17 cellular contexts compared by ENCODE assay signal in the genomic region with DNA sequence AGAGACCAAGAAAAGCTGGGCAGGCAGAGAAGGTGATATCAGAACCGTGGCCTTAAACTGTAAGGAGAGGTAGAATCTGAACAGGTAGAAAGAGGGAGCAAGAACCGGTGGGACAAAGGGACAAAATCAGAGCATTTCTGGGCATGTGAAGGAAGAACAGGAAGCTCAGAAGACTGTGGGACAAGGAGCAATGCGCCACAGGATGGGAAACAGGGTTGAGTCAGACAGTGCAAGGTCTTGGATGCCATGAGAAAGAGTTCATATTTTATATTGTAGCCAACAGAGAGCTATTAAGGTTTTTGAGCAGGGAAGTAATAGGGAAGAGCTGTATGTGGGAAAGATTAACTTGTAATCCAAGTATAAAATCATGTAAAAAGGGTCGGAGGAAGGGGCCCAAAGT.
DNase-seq lines count a peak whose midpoint lies in the region; ATAC-seq and TF ChIP-seq lines count a peak whose summit lies in the region.
"Had no signal": no experiment of that assay in that cellular context is flagged by ENCODE, and none has a peak within 500 bp of the region (broad histone marks: within the 10 kb centered on the region; RNA-seq: fewer than 3 reads in every experiment).

No MANE protein-coding gene starts in this region.

- no peak overlapping the region for H3K4me3 Mint-ChIP-seq in WTC11
- H3K4me3 Mint-ChIP-seq: activated CD4-positive, alpha-beta T cell treated with anti-CD3 and anti-CD28 coated beads, Interleukin-2, amount 10 ng/mL, durations not matched to agents 24 days and 14 days; CD4-positive, alpha-beta memory T cell; T-helper 17 cell; type B pancreatic cell had no signal

- H3K4me1 ChIP-seq in ascending aorta (peaks cover 0 to 17% of the 10 kb centered on the region in 2 donors), stomach (peaks cover 0 to 37% (median 10%) of the 10 kb centered on the region in 4 donors)

- no peak overlapping the region for H3K27ac Mint-ChIP-seq in WTC11
- H3K27ac Mint-ChIP-seq: activated CD4-positive, alpha-beta T cell treated with anti-CD3 and anti-CD28 coated beads, Interleukin-2, amount 10 ng/mL, durations not matched to agents 24 days and 14 days; T-helper 17 cell; type B pancreatic cell had no signal

- H3K27ac ChIP-seq in ascending aorta: peak overlapping the region; percentile 21 to 54
- peak overlapping the region in 3 of 5 donors; percentile 15 to 52 (median 18) for H3K27ac ChIP-seq in stomach
- H3K27ac ChIP-seq: foreskin keratinocyte had no signal

- no peak for TF ChIP-seq EP300 in stomach (IDR thresholded peaks at IDR 0.05)

- no peak for ATAC-seq in WTC11
- ATAC-seq: foreskin keratinocyte, T-helper 17 cell had no signal

- H3K4me1 Mint-ChIP-seq in WTC11: peaks cover 15% of the 10 kb centered on the region
- H3K4me1 Mint-ChIP-seq: activated CD4-positive, alpha-beta T cell treated with anti-CD3 and anti-CD28 coated beads, Interleukin-2, amount 10 ng/mL, durations not matched to agents 24 days and 14 days; CD4-positive, alpha-beta memory T cell; T-helper 17 cell had no signal

- peaks cover 8% of the 10 kb centered on the region for H3K9me3 Mint-ChIP-seq in WTC11
- H3K9me3 Mint-ChIP-seq: activated CD4-positive, alpha-beta T cell treated with anti-CD3 and anti-CD28 coated beads, Interleukin-2, amount 10 ng/mL, durations not matched to agents 24 days and 14 days; type B pancreatic cell had no signal

- TF ChIP-seq CTCF in ascending aorta (IDR thresholded peaks at IDR 0.05): no peak
- no peak for TF ChIP-seq CTCF in stomach (IDR thresholded peaks at IDR 0.05)
- no peak for TF ChIP-seq CTCF in WTC11 (IDR thresholded peaks at IDR 0.05)

- H3K9me3 ChIP-seq in ascending aorta (no peaks in the 10 kb centered on the region), stomach (no peaks in the 10 kb centered on the region)

- POLR2A ChIA-PET in HEK293T (lab: Yijun Ruan, JAX): no interaction called here
- POLR2A ChIA-PET in WTC11 (lab: Charles Lee): no interaction called here

- no peak for TF ChIP-seq POLR2A in stomach (IDR thresholded peaks at IDR 0.05)

- H3K36me3 ChIP-seq in ascending aorta (no peaks in the 10 kb centered on the region), stomach (no peaks in the 10 kb centered on the region)

- H3K36me3 Mint-ChIP-seq in WTC11: no peaks in the 10 kb centered on the region
- H3K36me3 Mint-ChIP-seq: CD4-positive, alpha-beta memory T cell; type B pancreatic cell had no signal

- intact Hi-C loops in ascending aorta (cut with DNase I) (no loop called here), stomach (cut with DNase I; ENCODE audit: low total_unique reads) (no loop called here)

- H3K27me3 ChIP-seq in ascending aorta (no peaks in the 10 kb centered on the region), stomach (no peaks in the 10 kb centered on the region)
- H3K27me3 ChIP-seq: foreskin keratinocyte had no signal

- H3K27me3 Mint-ChIP-seq in WTC11 (ENCODE audit: low read depth): no peaks in the 10 kb centered on the region
- H3K27me3 Mint-ChIP-seq: type B pancreatic cell had no signal

- peak; percentile 61 for DNase-seq in ELR (ENCODE audit: low read depth)
- no peak for DNase-seq in ascending aorta (ENCODE audit: low spot score in 2 of 2)
- peak; percentile 65 for DNase-seq in iris pigment epithelial cell (ENCODE audit: low read depth)
- no peak for DNase-seq in stomach
- no peak for DNase-seq in HEK293T (ENCODE audit: extremely low spot score)
- no peak for DNase-seq in UCSD-AML1 (lab: John Stamatoyannopoulos, UW; ENCODE audit: unreplicated experiment)
- DNase-seq in WTC11 (ENCODE audit: low spot score): no peak
- DNase-seq: activated CD4-positive, alpha-beta T cell treated with anti-CD3 and anti-CD28 coated beads, Interleukin-2, amount 10 ng/mL, durations not matched to agents 24 days and 14 days; activated T-cell treated with anti-CD3 and anti-CD28 coated beads, Interleukin-2, amount 50 U/mL, for 48 hours; CD4-positive, alpha-beta memory T cell; cortex of kidney; foreskin keratinocyte; NCI-H2029; NCI-H748 treated with DMSO at 0.1 percent for 48 hours; RPMI8226; T-helper 17 cell had no signal

- H3K4me3 ChIP-seq in ascending aorta (no peak overlapping the region), stomach (no peak overlapping the region)

- CTCF ChIA-PET in HEK293T (lab: Yijun Ruan, JAX) (no interaction called here), WTC11 (lab: Charles Lee) (interaction anchor here (0.8 kb wide), 1 partner anchor 37 kb away, joined by 3 read pairs; no protein-coding TSS in a partner anchor)

- 52 to 80% (median 67%) methylated on average over 4 of the region's 4 CpGs for WGBS in stomach, 5 donors

TF ChIP-seq in HEK293T, 16 proteins besides CTCF, POLR2A, EP300 and RAD21:
- no peak for TF ChIP-seq ELF4 (IDR thresholded peaks at IDR 0.05)

TF ChIP-seq in WTC11, 78 proteins besides CTCF, POLR2A, EP300 and RAD21 (continues in another document):
- TF ChIP-seq NFATC4 (CRISPR knock-in tag; IDR thresholded peaks at IDR 0.05) (no peak), ZNF138 (CRISPR knock-in tag; conservative IDR thresholded peaks at IDR 0.05) (no peak), GRHL2 (CRISPR knock-in tag; IDR thresholded peaks at IDR 0.05; ENCODE audit: insufficient replicate concordance, severe bottlenecking) (no peak), ZNF425 (CRISPR knock-in tag; conservative IDR thresholded peaks at IDR 0.05) (no peak), ETV6 (CRISPR knock-in tag; IDR thresholded peaks at IDR 0.05) (no peak)
- TF ChIP-seq, protein P1, sequence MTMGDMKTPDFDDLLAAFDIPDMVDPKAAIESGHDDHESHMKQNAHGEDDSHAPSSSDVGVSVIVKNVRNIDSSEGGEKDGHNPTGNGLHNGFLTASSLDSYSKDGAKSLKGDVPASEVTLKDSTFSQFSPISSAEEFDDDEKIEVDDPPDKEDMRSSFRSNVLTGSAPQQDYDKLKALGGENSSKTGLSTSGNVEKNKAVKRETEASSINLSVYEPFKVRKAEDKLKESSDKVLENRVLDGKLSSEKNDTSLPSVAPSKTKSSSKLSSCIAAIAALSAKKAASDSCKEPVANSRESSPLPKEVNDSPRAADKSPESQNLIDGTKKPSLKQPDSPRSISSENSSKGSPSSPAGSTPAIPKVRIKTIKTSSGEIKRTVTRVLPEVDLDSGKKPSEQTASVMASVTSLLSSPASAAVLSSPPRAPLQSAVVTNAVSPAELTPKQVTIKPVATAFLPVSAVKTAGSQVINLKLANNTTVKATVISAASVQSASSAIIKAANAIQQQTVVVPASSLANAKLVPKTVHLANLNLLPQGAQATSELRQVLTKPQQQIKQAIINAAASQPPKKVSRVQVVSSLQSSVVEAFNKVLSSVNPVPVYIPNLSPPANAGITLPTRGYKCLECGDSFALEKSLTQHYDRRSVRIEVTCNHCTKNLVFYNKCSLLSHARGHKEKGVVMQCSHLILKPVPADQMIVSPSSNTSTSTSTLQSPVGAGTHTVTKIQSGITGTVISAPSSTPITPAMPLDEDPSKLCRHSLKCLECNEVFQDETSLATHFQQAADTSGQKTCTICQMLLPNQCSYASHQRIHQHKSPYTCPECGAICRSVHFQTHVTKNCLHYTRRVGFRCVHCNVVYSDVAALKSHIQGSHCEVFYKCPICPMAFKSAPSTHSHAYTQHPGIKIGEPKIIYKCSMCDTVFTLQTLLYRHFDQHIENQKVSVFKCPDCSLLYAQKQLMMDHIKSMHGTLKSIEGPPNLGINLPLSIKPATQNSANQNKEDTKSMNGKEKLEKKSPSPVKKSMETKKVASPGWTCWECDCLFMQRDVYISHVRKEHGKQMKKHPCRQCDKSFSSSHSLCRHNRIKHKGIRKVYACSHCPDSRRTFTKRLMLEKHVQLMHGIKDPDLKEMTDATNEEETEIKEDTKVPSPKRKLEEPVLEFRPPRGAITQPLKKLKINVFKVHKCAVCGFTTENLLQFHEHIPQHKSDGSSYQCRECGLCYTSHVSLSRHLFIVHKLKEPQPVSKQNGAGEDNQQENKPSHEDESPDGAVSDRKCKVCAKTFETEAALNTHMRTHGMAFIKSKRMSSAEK (CRISPR knock-in tag; IDR thresholded peaks at IDR 0.05; ENCODE audit: borderline replicate concordance): no peak
- TF ChIP-seq, protein P2, sequence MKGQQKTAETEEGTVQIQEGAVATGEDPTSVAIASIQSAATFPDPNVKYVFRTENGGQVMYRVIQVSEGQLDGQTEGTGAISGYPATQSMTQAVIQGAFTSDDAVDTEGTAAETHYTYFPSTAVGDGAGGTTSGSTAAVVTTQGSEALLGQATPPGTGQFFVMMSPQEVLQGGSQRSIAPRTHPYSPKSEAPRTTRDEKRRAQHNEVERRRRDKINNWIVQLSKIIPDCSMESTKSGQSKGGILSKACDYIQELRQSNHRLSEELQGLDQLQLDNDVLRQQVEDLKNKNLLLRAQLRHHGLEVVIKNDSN (CRISPR knock-in tag; IDR thresholded peaks at IDR 0.05): no peak

Comparison
In these comparisons a context has a peak if more than half of its experiments do, and no peak if none do; other contexts are left out.
1. DNase-seq: peak in ELR (single experiment) and iris pigment epithelial cell (single experiment); none in ascending aorta (0 of 2), stomach (single experiment), HEK293T (single experiment), UCSD-AML1 (single experiment) and WTC11 (single experiment).